In genomic region chr1:1907098-1907736, GRCh38 we compare ENCODE assay signal across 1 cellular context.
TF ChIP-seq lines count a peak whose summit lies in the region.

No MANE protein-coding gene starts in this region.

TF ChIP-seq in GM12878, 131 proteins besides CTCF, POLR2A, EP300 and RAD21 (continued from another document):
- TF ChIP-seq USF2 (IDR thresholded peaks at IDR 0.05; ENCODE audit: borderline replicate concordance, low read depth, low read length) (no peak; the same call in 1 of the 2 replicates), NBN (IDR thresholded peaks at IDR 0.05) (no peak; the same call in 1 of the 2 replicates), HDAC6 (IDR thresholded peaks at IDR 0.05; ENCODE audit: unreplicated experiment) (no peak), MAX (IDR thresholded peaks at IDR 0.05; ENCODE audit: low read depth, low read length) (peak; percentile 40; the same call in 1 of the 2 replicates), ATF3 (IDR thresholded peaks at IDR 0.05; ENCODE audit: borderline replicate concordance, extremely low read depth, low read depth, low read length) (no peak), ZSCAN29 (IDR thresholded peaks at IDR 0.05) (no peak), BCLAF1 (IDR thresholded peaks at IDR 0.05) (no peak), KLF5 (IDR thresholded peaks at IDR 0.05; ENCODE audit: partially characterized antibody) (no peak), CHD4 (IDR thresholded peaks at IDR 0.05) (no peak), CHD2 (IDR thresholded peaks at IDR 0.05; ENCODE audit: borderline replicate concordance, low read depth, low read length) (no peak), SPI1 (IDR thresholded peaks at IDR 0.05; ENCODE audit: borderline replicate concordance, insufficient read depth, low read depth, low read length) (no peak), RFX5 (IDR thresholded peaks at IDR 0.05; ENCODE audit: low read depth, low read length) (no peak), IRF4 (IDR thresholded peaks at IDR 0.05; ENCODE audit: low read depth, low read length) (no peak), TCF7 (IDR thresholded peaks at IDR 0.05; ENCODE audit: borderline replicate concordance) (no peak), ZZZ3 (IDR thresholded peaks at IDR 0.05; ENCODE audit: control insufficient read depth, insufficient read length, low read depth) (no peak), BRCA1 (IDR thresholded peaks at IDR 0.05; ENCODE audit: low read depth, low read length) (no peak), SMAD5 (IDR thresholded peaks at IDR 0.05; ENCODE audit: low read depth) (no peak), HSF1 (IDR thresholded peaks at IDR 0.05; ENCODE audit: low read depth, low read length) (no peak), NFIC (IDR thresholded peaks at IDR 0.05; ENCODE audit: low read depth, low read length) (no peak), POLR2AphosphoS5 (IDR thresholded peaks at IDR 0.05; ENCODE audit: low read length) (no peak), YBX1 (IDR thresholded peaks at IDR 0.05) (no peak), CEBPB (IDR thresholded peaks at IDR 0.05; ENCODE audit: borderline replicate concordance in 1 of 2, low read depth in 2 of 2, low read length in 2 of 2) (no peak), IKZF2 (IDR thresholded peaks at IDR 0.05) (peak in 1 of 2 experiments; percentile 35; a peak in 2 of 4 replicates), CBX3 (IDR thresholded peaks at IDR 0.05; ENCODE audit: borderline replicate concordance, low read depth) (no peak), SIN3A (IDR thresholded peaks at IDR 0.05; ENCODE audit: low read depth, low read length) (no peak), ATF2 (IDR thresholded peaks at IDR 0.05; ENCODE audit: low read length) (no peak), KDM1A (IDR thresholded peaks at IDR 0.05; ENCODE audit: borderline replicate concordance) (no peak), E4F1 (IDR thresholded peaks at IDR 0.05; ENCODE audit: borderline replicate concordance, partially characterized antibody) (no peak), ZNF24 (IDR thresholded peaks at IDR 0.05) (no peak), MEF2A (IDR thresholded peaks at IDR 0.05; ENCODE audit: insufficient read depth, low read depth, low read length) (no peak), MTA3 (IDR thresholded peaks at IDR 0.05; ENCODE audit: borderline replicate concordance, low read length) (no peak)
